Comparison of ENCODE assay signal across 14 cellular contexts in the genomic region with DNA sequence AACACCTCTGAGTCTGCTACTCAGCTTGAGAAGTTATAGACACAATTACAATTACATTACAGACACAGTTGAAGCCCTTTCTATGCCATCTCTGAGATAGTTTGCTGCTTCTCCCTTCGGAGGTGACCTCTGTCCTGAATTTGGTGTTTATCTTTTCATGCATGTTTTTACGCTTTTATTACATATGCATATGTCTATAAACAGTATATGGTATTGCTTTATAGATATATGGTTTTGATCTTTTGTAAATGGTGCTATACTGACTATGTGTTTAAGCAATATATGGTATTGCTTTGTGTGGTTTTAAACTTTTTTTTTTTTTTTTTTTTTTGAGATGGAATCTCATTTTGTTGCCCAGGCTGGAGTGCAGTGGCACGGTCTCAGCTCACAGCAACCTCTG. TPM values are rescaled to one million over a fixed set of nuclear protein-coding genes. Genes with fewer than 3 reads are reported as not detected.
A peak's percentile ranks its signal among the peaks of the same experiment; 100 is the strongest.
DNase-seq lines count a peak whose midpoint lies in the region; ATAC-seq, FAIRE-seq and TF ChIP-seq lines count a peak whose summit lies in the region.
"Had no signal": no experiment of that assay in that cellular context is flagged by ENCODE, and none has a peak within 500 bp of the region (broad histone marks: within the 10 kb centered on the region; RNA-seq: fewer than 3 reads in every experiment).

No MANE protein-coding gene starts in this region.

- H3K27me3 Mint-ChIP-seq in CD14-positive monocyte (ENCODE audit: low read depth in 3 of 3) (peaks cover 0 to 2% (median 1%) of the 10 kb centered on the region in 3 donors), neural progenitor cell (ENCODE audit: insufficient read depth, low read depth) (no peaks in the 10 kb centered on the region)
- H3K27me3 Mint-ChIP-seq: activated B cell treated with CpG ODN at 0.5 μM for 24 hours, type B pancreatic cell had no signal

- peaks cover 19% of the 10 kb centered on the region for H3F3A ChIP-seq in neural progenitor cell (ENCODE audit: low read depth)

- peak overlapping the region; percentile 84 for H3K27ac ChIP-seq in HUES48 (ENCODE audit: low read depth, low read length)
- H3K27ac ChIP-seq in coronary artery: peak overlapping the region; percentile 24 to 68
- H3K27ac ChIP-seq in neural progenitor cell: no peak overlapping the region

- H3K27ac Mint-ChIP-seq in CD14-positive monocyte (peak overlapping the region in 4 of 7 donors; percentile 41 to 93 (median 82)), neural progenitor cell (no peak overlapping the region)

- H4K20me1 ChIP-seq in neural progenitor cell (ENCODE audit: low read depth): peaks cover 7% of the 10 kb centered on the region

- H3K4me3 Mint-ChIP-seq in CD14-positive monocyte (no peak overlapping the region), neural progenitor cell (no peak overlapping the region)
- H3K4me3 Mint-ChIP-seq: mesothelial cell of epicardium had no signal

- peaks cover 77% of the 10 kb centered on the region for H3K79me2 ChIP-seq in neural progenitor cell (ENCODE audit: low read depth)

- H3K4me3 ChIP-seq in HUES48 (ENCODE audit: low read depth, low read length) (no peak overlapping the region), coronary artery (no peak overlapping the region), neural progenitor cell (no peak overlapping the region)
- H3K4me3 ChIP-seq: BLaER1 had no signal

- DNase-seq in CD14-positive monocyte (ENCODE audit: low spot score) (no peak), coronary artery (ENCODE audit: low spot score) (no peak), neural progenitor cell (ENCODE audit: low spot score) (no peak), NCI-H2227 treated with DMSO at 0.1 percent for 48 hours (lab: John Stamatoyannopoulos, UW) (no peak), H54 (ENCODE audit: insufficient read length, low spot score) (no peak)
- DNase-seq: activated B cell treated with CpG ODN at 0.5 μM for 24 hours; activated CD8-positive, alpha-beta memory T cell treated with anti-CD3 and anti-CD28 coated beads, Interleukin-2, amount 50 U/mL, for 48 hours; NCI-H1105 treated with DMSO at 0.1 percent for 48 hours had no signal

- intact Hi-C loops in CD14-positive monocyte (cut with micrococcal nuclease): no loop called here

- H3K36me3 Mint-ChIP-seq in CD14-positive monocyte: peaks cover 16 to 50% of the 10 kb centered on the region in 2 donors
- H3K36me3 Mint-ChIP-seq in neural progenitor cell: no peaks in the 10 kb centered on the region
- H3K36me3 Mint-ChIP-seq: mesothelial cell of epicardium had no signal

- TF ChIP-seq POLR2A in H54 (IDR thresholded peaks at IDR 0.05; ENCODE audit: low read depth, low read length): no peak

- no peak overlapping the region for H2AFZ ChIP-seq in neural progenitor cell (replicated peaks)

- ATAC-seq in GM18868 (IDR thresholded peaks at IDR 0.05; ENCODE audit: unreplicated experiment): no peak
- ATAC-seq: HepG2 had no signal

- H3K27me3 ChIP-seq in HUES48 (ENCODE audit: control insufficient read depth, insufficient read depth, low read length) (no peaks in the 10 kb centered on the region), neural progenitor cell (no peaks in the 10 kb centered on the region)
- H3K27me3 ChIP-seq: BLaER1 had no signal

- H3K9me3 ChIP-seq in HUES48 (ENCODE audit: control insufficient read depth, insufficient read depth, low read length) (no peaks in the 10 kb centered on the region), neural progenitor cell (ENCODE audit: low read depth) (no peaks in the 10 kb centered on the region)
- H3K9me3 ChIP-seq: BLaER1 had no signal

- H3K4me2 ChIP-seq in neural progenitor cell: peak overlapping the region; percentile 64

- H3K4me1 ChIP-seq in HUES48 (ENCODE audit: control insufficient read depth, insufficient read depth, low read length) (peaks cover 72% of the 10 kb centered on the region), neural progenitor cell (peaks cover 32% of the 10 kb centered on the region)

- H3K9me3 Mint-ChIP-seq in CD14-positive monocyte (no peaks in the 10 kb centered on the region), neural progenitor cell (no peaks in the 10 kb centered on the region)
- H3K9me3 Mint-ChIP-seq: activated B cell treated with CpG ODN at 0.5 μM for 24 hours, mesothelial cell of epicardium, type B pancreatic cell had no signal

- FAIRE-seq in H54 (lab: Jason Lieb, UNC): no peak
- FAIRE-seq: HepG2 had no signal

- peaks cover 68% of the 10 kb centered on the region for H3K4me1 Mint-ChIP-seq in CD14-positive monocyte
- H3K4me1 Mint-ChIP-seq in neural progenitor cell: peaks cover 46% of the 10 kb centered on the region

- H3K9ac ChIP-seq in HUES48 (ENCODE audit: low read depth, low read length): no peak overlapping the region
- H3K9ac ChIP-seq in neural progenitor cell: no peak overlapping the region

- TF ChIP-seq CTCF in CD14-positive monocyte (IDR thresholded peaks at IDR 0.05): no peak
- TF ChIP-seq CTCF in coronary artery (IDR thresholded peaks at IDR 0.05): no peak
- no peak for TF ChIP-seq CTCF in neural progenitor cell (IDR thresholded peaks at IDR 0.05)

- H3K36me3 ChIP-seq in HUES48 (ENCODE audit: control insufficient read depth, insufficient read depth, low read length): no peaks in the 10 kb centered on the region; the same call in 1 of the 2 replicates
- no peaks in the 10 kb centered on the region for H3K36me3 ChIP-seq in neural progenitor cell

RNA-seq across cellular contexts. Expression of a gene that starts 48.4 kb away (rescaled TPM):
- 100 to 1,000 TPM; 125 to 146 TPM for polyA plus RNA-seq in CD14-positive monocyte
- total RNA-seq in neural progenitor cell (ENCODE audit: low replicate concordance): 30.1 and 45.8 TPM in 2 replicates
